In the genomic region with DNA sequence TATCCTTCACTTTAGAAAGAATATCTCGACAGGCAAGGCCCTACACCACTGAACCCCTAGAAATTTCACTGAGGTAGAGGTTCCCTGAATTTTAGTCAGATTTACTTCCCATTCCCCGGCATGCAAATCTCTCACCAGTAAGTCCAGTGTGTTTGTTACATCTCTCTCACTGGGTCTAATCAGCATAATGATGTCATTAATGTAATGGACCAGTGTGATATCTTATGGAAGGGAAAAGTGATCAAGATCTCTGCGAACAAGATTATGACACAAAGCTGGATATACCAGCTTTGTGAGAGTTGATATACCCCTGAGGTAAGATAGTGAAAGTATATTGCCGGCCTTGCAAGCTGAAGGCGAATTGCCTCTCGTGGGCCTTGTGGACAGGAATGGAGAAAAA, we compare ENCODE assay signal across 32 cellular contexts. TPM values are rescaled to one million over a fixed set of nuclear protein-coding genes. Genes with fewer than 3 reads are reported as not detected.
"Had no signal": no experiment of that assay in that cellular context is flagged by ENCODE, and none has a peak within 500 bp of the region (broad histone marks: within the 10 kb centered on the region; RNA-seq: fewer than 3 reads in every experiment).

No MANE protein-coding gene starts in this region.

- H3K27ac ChIP-seq: colonic mucosa, epithelial cell of prostate, esophagus squamous epithelium, gastroesophageal sphincter, heart left ventricle, left lung, lower lobe of right lung had no signal

- FAIRE-seq: endometrium, islet of Langerhans, keratinocyte had no signal

- H3K27ac Mint-ChIP-seq: dendritic cell treated with granulocyte-macrophage colony-stimulating factor and Interleukin-4, amounts not matched to agents 40 ng/mL and 50 ng/mL, for 4 days; effector memory CD8-positive, alpha-beta T cell; endodermal cell; mesothelial cell of epicardium had no signal

- H3K27me3 Mint-ChIP-seq: dendritic cell treated with granulocyte-macrophage colony-stimulating factor and Interleukin-4, amounts not matched to agents 40 ng/mL and 50 ng/mL, for 4 days; effector memory CD8-positive, alpha-beta T cell; naive B cell had no signal

- H3K27me3 ChIP-seq: colonic mucosa, esophagus squamous epithelium, gastroesophageal sphincter, heart left ventricle, left lung had no signal

- ATAC-seq: effector memory CD8-positive, alpha-beta T cell; esophagus mucosa; gastroesophageal sphincter; heart left ventricle; left cardiac atrium; left lung; left ventricle myocardium superior; lower lobe of right lung had no signal

- H3K4me1 Mint-ChIP-seq: endodermal cell, mesothelial cell of epicardium had no signal

- H3K4me3 ChIP-seq: colonic mucosa, esophagus squamous epithelium, gastroesophageal sphincter, heart left ventricle, left lung, lower lobe of right lung, mucosa of descending colon had no signal

- DNase-seq: colonic mucosa; cortex of kidney; effector CD8-positive, alpha-beta T cell; effector memory CD8-positive, alpha-beta T cell; endodermal cell; erythroblast; esophagus squamous epithelium; foreskin fibroblast; foreskin melanocyte; heart left ventricle; hippocampal formation; left cardiac atrium; left ventricle myocardium superior; lower lobe of right lung; mesenchymal stem cell; naive B cell had no signal

- H3K9me3 ChIP-seq: colonic mucosa, esophagus squamous epithelium, gastroesophageal sphincter, heart left ventricle, left lung, lower lobe of right lung, mucosa of descending colon had no signal

- H3K9me3 Mint-ChIP-seq: dendritic cell treated with granulocyte-macrophage colony-stimulating factor and Interleukin-4, amounts not matched to agents 40 ng/mL and 50 ng/mL, for 4 days; effector memory CD8-positive, alpha-beta T cell; endodermal cell; mesothelial cell of epicardium; naive B cell had no signal

- H3K4me1 ChIP-seq: colonic mucosa, esophagus squamous epithelium, gastroesophageal sphincter, lower lobe of right lung had no signal

- H3K36me3 ChIP-seq: colonic mucosa, esophagus squamous epithelium, gastroesophageal sphincter, heart left ventricle, left lung, lower lobe of right lung had no signal

- H3K4me3 Mint-ChIP-seq: dendritic cell treated with granulocyte-macrophage colony-stimulating factor and Interleukin-4, amounts not matched to agents 40 ng/mL and 50 ng/mL, for 4 days; effector memory CD8-positive, alpha-beta T cell; endodermal cell; mesothelial cell of epicardium; naive B cell had no signal

- H3K36me3 Mint-ChIP-seq: mesothelial cell of epicardium, naive B cell had no signal

RNA-seq across cellular contexts. Expression of a gene that starts 7.9 kb away (rescaled TPM):
- total RNA-seq: colonic mucosa, dermis microvascular lymphatic vessel endothelial cell, endodermal cell, esophagus mucosa, esophagus squamous epithelium, gastroesophageal sphincter, heart left ventricle, kidney epithelial cell, left cardiac atrium, left lung, left ventricle myocardium superior, lower leg skin, lower lobe of right lung, lung microvascular endothelial cell, mesenteric fat pad, mesothelial cell of epicardium, mucosa of descending colon, myocyte had no signal
- polyA plus RNA-seq: heart left ventricle, keratinocyte had no signal
